9 cellular contexts compared by ENCODE assay signal in the genomic region with DNA sequence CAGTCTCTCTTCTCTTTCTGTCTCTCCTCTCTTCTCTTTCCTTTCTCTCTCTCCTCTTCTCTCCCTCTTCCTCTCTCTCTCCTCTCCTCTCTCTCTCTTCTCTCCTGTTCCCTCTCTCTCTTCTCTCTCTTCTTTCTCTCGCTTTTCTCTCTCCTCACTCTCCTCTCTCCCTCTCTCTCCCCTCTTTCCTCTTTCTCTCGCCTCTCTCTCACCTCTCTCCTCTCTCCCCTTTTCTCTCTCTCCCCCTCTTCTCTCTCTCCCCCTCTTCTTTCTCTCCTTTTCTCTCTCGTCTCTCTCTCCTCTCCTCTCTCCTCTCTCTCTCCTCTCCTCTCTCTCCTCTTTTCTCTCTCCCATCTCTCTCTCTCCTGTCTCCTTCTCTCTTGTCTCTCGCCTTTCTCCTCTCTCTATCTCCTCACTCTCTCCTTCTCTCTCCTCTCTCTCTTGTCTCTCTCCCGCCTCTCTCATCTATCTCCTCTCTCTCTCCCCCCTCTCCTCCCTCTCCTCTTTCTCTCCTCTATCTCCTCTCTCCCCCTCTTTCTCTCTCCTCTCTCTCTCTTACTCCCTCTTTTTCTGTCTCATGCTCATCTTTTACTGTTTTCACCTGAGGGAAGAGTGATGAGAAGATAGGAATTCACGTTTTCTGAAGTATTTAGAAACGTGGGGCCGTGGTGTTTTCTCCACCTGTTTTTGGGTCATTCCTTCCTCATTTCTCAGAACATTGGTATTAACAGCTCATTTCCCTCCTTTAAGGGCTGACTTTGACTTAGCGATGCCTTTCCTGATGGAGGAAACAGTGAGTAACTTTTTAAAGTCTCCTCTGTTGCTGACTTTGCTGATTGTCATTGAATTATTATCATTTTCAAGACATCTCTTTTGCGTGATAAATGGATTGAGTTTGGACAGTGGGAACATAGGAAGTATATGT.
A peak's percentile ranks its signal among the peaks of the same experiment; 100 is the strongest.
DNase-seq lines count a peak whose midpoint lies in the region; ATAC-seq and TF ChIP-seq lines count a peak whose summit lies in the region.
"Had no signal": no experiment of that assay in that cellular context is flagged by ENCODE, and none has a peak within 500 bp of the region (broad histone marks: within the 10 kb centered on the region; RNA-seq: fewer than 3 reads in every experiment).

No MANE protein-coding gene starts in this region.

- intact Hi-C loops in breast epithelium (cut with DNase I; ENCODE audit: low total_unique reads) = no loop called here

- H3K27ac ChIP-seq in HUES48 (ENCODE audit: low read depth, low read length) (no peak overlapping the region), breast epithelium (no peak overlapping the region)

- H3K4me1 ChIP-seq in HUES48 (ENCODE audit: control insufficient read depth, insufficient read depth, low read length) = peaks cover 12% of the 10 kb centered on the region; the same call in 1 of the 2 replicates
- H3K4me1 ChIP-seq in breast epithelium = no peaks in the 10 kb centered on the region
- peaks cover 55% of the 10 kb centered on the region for H3K4me1 ChIP-seq in mononuclear cell (ENCODE audit: insufficient read depth, low read length)

- H3K9me3 ChIP-seq in HUES48 (ENCODE audit: control insufficient read depth, insufficient read depth, low read length) (no peaks in the 10 kb centered on the region), breast epithelium (no peaks in the 10 kb centered on the region), mononuclear cell (ENCODE audit: low read depth, low read length) (no peaks in the 10 kb centered on the region)

- TF ChIP-seq POLR2A in breast epithelium (IDR thresholded peaks at IDR 0.05) = no peak

- H3K9ac ChIP-seq in HUES48 (ENCODE audit: low read depth, low read length) = no peak overlapping the region

- POLR2A ChIA-PET in AG04449 (lab: Yijun Ruan, JAX) = no interaction called here

- peaks cover 30% of the 10 kb centered on the region for H3K36me3 ChIP-seq in HUES48 (ENCODE audit: control insufficient read depth, insufficient read depth, low read length)
- H3K36me3 ChIP-seq in breast epithelium = no peaks in the 10 kb centered on the region

- CTCF ChIA-PET in AG04449 (lab: Yijun Ruan, JAX) = no interaction called here

- ATAC-seq in GM21717 (IDR thresholded peaks at IDR 0.05; ENCODE audit: unreplicated experiment) (no peak), GM21381 (IDR thresholded peaks at IDR 0.05; ENCODE audit: unreplicated experiment) (no peak)

- no peak for TF ChIP-seq CTCF in AG04449 (IDR thresholded peaks at IDR 0.05; ENCODE audit: insufficient read depth, low read length, missing control alignments)
- no peak for TF ChIP-seq CTCF in breast epithelium (IDR thresholded peaks at IDR 0.05)

- peaks cover 5% of the 10 kb centered on the region; the same call in 1 of the 2 replicates for H3K27me3 ChIP-seq in HUES48 (ENCODE audit: control insufficient read depth, insufficient read depth, low read length)
- H3K27me3 ChIP-seq in breast epithelium = no peaks in the 10 kb centered on the region
- H3K27me3 ChIP-seq in mononuclear cell (ENCODE audit: insufficient read depth, low read length) = no peaks in the 10 kb centered on the region

- DNase-seq in AG04449 (ENCODE audit: low read depth, low spot score) (no peak), breast epithelium (ENCODE audit: low spot score in 2 of 2) (no peak), ACHN (no peak), DMS153 (lab: John Stamatoyannopoulos, UW) (no peak)
- DNase-seq: NCI-H748 treated with DMSO at 0.1 percent for 48 hours had no signal

- in situ Hi-C loops in ACHN (cut with HindIII; ENCODE audit: low pct_ligation_motif_present, low pct_unique_long_range_greater_than_20kb, low sequenced_read_pairs) = no loop called here

- peak overlapping the region; percentile 82 for H3K4me3 ChIP-seq in AG04449 (ENCODE audit: low read depth, low read length)
- H3K4me3 ChIP-seq in HUES48 (ENCODE audit: low read depth, low read length) = peak overlapping the region; percentile 81
- peak overlapping the region; percentile 77 to 85 (median 83) for H3K4me3 ChIP-seq in breast epithelium
- peak overlapping the region; percentile 79 for H3K4me3 ChIP-seq in mononuclear cell (ENCODE audit: low read length)
